ENCODE assay signal across 9 cellular contexts in the genomic region with DNA sequence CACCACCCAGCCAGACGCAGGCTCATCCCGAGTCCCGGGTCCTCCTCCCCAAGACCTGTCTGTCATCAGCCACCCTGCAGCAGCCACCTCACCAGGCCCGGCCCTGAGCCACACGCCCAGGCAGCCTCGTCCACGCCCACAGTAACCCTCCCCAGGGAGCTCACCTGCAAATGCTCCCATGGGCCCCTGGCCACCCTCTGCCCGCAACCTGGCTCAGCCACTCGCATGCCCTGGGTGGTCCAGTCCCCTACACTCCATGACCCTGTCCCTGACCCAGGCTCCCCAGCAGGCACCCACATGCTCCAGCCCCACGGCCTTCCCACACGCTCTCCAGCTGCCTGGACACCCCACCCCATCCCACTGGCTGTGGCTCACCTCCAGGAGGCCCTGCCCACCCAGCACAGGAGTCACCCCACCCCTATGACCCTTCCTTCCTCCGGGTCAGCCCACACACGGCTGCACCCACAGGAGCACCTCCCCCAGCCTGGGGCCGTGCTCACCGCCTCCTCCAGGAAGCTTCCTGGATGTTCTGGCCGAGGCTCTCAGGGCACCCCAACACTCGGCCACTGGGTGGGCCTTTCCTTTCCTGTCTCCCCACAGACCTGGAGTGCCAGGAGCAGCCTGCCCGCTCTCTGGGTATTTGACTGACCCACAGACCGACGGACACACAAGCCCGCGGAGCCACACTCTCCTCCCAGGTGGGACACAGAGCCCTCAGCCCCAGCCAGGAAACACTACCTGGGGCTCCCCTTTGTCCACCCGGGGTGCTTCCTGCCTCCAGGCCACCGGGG. TPM values are rescaled to one million over a fixed set of nuclear protein-coding genes. Genes with fewer than 3 reads are reported as not detected.
A peak's percentile ranks its signal among the peaks of the same experiment; 100 is the strongest.
DNase-seq lines count a peak whose midpoint lies in the region; ATAC-seq and TF ChIP-seq lines count a peak whose summit lies in the region.
"Had no signal": no experiment of that assay in that cellular context is flagged by ENCODE, and none has a peak within 500 bp of the region (broad histone marks: within the 10 kb centered on the region; RNA-seq: fewer than 3 reads in every experiment).

No MANE protein-coding gene starts in this region.

- H3K9me2 ChIP-seq in GM23338 (ENCODE audit: insufficient read depth): no peaks in the 10 kb centered on the region

- peaks cover 8% of the 10 kb centered on the region; the same call in 1 of the 2 replicates for H3K4me1 ChIP-seq in GM23338 (ENCODE audit: insufficient read depth)
- peaks cover 54 to 67% (median 65%) of the 10 kb centered on the region in 3 donors for H3K4me1 ChIP-seq in skeletal muscle tissue (ENCODE audit: control insufficient read depth in 3 of 3, insufficient read depth in 3 of 3, low read length in 3 of 3)

- H3K27ac Mint-ChIP-seq in GM23338: peak overlapping the region; percentile 83
- H3K27ac Mint-ChIP-seq in T-cell: peak overlapping the region in 1 of 2 donors; percentile 52

- no peak overlapping the region; the same call in 1 of the 2 replicates for H3K4me2 ChIP-seq in GM23338

- no peak for ATAC-seq in GM23338
- ATAC-seq in T-cell (replicated peaks in 1 of 4): no peak
- ATAC-seq in HG03460 (IDR thresholded peaks at IDR 0.05; ENCODE audit: unreplicated experiment): no peak

- no peak overlapping the region for H2AFZ ChIP-seq in GM23338

- peaks cover 3% of the 10 kb centered on the region; the same call in 2 of the 3 replicates for H3K36me3 Mint-ChIP-seq in GM23338 (ENCODE audit: low read depth)
- no peaks in the 10 kb centered on the region for H3K36me3 Mint-ChIP-seq in T-cell

- H3K9me3 Mint-ChIP-seq in GM23338 (peaks cover 3% of the 10 kb centered on the region; the same call in 2 of the 3 replicates), T-cell (no peaks in the 10 kb centered on the region)

- POLR2A ChIA-PET in T-cell (lab: Charles Lee): interaction anchor here in 1 of 2 donors (1.0 kb wide), 1 partner anchor 16 kb away, joined by 3 read pairs; no protein-coding TSS in a partner anchor

- no peak for TF ChIP-seq CTCF in GM23338 (conservative IDR thresholded peaks at IDR 0.05; ENCODE audit: low read depth in 2 of 2)
- no peak for TF ChIP-seq CTCF in fibroblast of the aortic adventitia (IDR thresholded peaks at IDR 0.05; ENCODE audit: insufficient read depth, low read length)

- H3K4me1 Mint-ChIP-seq in GM23338 (peaks cover 26% of the 10 kb centered on the region), T-cell (peaks cover 34 to 56% (median 49%) of the 10 kb centered on the region in 3 donors)

- DNase-seq in GM23338 (ENCODE audit: low spot score) (no peak), T-cell (no peak), fibroblast of the aortic adventitia (ENCODE audit: low read depth) (no peak), NCI-H2029 (lab: John Stamatoyannopoulos, UW) (no peak)
- no peak for DNase-seq in activated CD4-positive, CD25-positive, alpha-beta regulatory T cell (lab: John Stamatoyannopoulos, UW)
- DNase-seq in central memory CD4-positive, alpha-beta T cell: no peak
- DNase-seq: NCI-H1436 had no signal

- H4K20me1 ChIP-seq in GM23338 (replicated peaks; ENCODE audit: insufficient read depth): peaks cover 20% of the 10 kb centered on the region

- H3K27ac ChIP-seq in GM23338 (ENCODE audit: low read depth): peak overlapping the region; percentile 76; the same call in 1 of the 2 replicates
- H3K27ac ChIP-seq in skeletal muscle tissue (ENCODE audit: low read depth, low read length): no peak overlapping the region

- CTCF ChIA-PET in T-cell (lab: Charles Lee): interaction anchor here in 1 of 2 donors (0.6 kb wide), 1 partner anchor 15 kb away, joined by 3 read pairs; no protein-coding TSS in a partner anchor

- peak overlapping the region; percentile 38; the same call in 2 of the 3 replicates for H3K4me3 Mint-ChIP-seq in GM23338
- peak overlapping the region; percentile 13 to 90 (median 31) for H3K4me3 Mint-ChIP-seq in T-cell

- H3F3A ChIP-seq in GM23338 (replicated peaks; ENCODE audit: low read depth): peaks cover 9% of the 10 kb centered on the region; the same call in 1 of the 2 replicates

- no peaks in the 10 kb centered on the region for H3K9me3 ChIP-seq in skeletal muscle tissue (ENCODE audit: control insufficient read depth in 3 of 3, low read length in 3 of 3)

- H3K27me3 Mint-ChIP-seq in GM23338 (ENCODE audit: insufficient read depth, low read depth, poor library complexity) (peaks cover 13% of the 10 kb centered on the region), T-cell (peaks cover 0 to 2% of the 10 kb centered on the region in 2 donors)

- no peaks in the 10 kb centered on the region for H3K27me3 ChIP-seq in GM23338 (ENCODE audit: insufficient read depth)
- H3K27me3 ChIP-seq in skeletal muscle tissue (ENCODE audit: control insufficient read depth in 3 of 3, insufficient read depth in 3 of 3, low read length in 3 of 3): no peaks in the 10 kb centered on the region

- H3K36me3 ChIP-seq in GM23338 (ENCODE audit: insufficient read depth) (no peaks in the 10 kb centered on the region), skeletal muscle tissue (ENCODE audit: control insufficient read depth in 3 of 3, insufficient read depth in 3 of 3, low read length in 3 of 3) (peaks cover 6 to 15% (median 12%) of the 10 kb centered on the region in 3 donors)

- H3K4me3 ChIP-seq in GM23338: no peak overlapping the region
- H3K4me3 ChIP-seq in fibroblast of the aortic adventitia (ENCODE audit: low read depth, low read length): peak overlapping the region; percentile 28
- H3K4me3 ChIP-seq in skeletal muscle tissue (ENCODE audit: low read length in 3 of 3): peak overlapping the region in 2 of 3 donors; percentile 33 to 49

- H3K9ac ChIP-seq in skeletal muscle tissue (ENCODE audit: low read depth in 1 of 3, low read length in 3 of 3): peak overlapping the region; percentile 23 to 90 (median 51)

- peaks cover 72% of the 10 kb centered on the region for H3K79me2 ChIP-seq in GM23338 (replicated peaks; ENCODE audit: insufficient read depth)

TF ChIP-seq in GM23338, 12 proteins besides CTCF, POLR2A, EP300 and RAD21:
- TF ChIP-seq NANOG (IDR thresholded peaks at IDR 0.05; ENCODE audit: borderline replicate concordance): no peak
- no peak for TF ChIP-seq EZH2 (IDR thresholded peaks at IDR 0.05; ENCODE audit: low read depth, unreplicated experiment)
- no peak for TF ChIP-seq ETS1 (IDR thresholded peaks at IDR 0.05)
- TF ChIP-seq EZH2phosphoT487 (IDR thresholded peaks at IDR 0.05; ENCODE audit: unreplicated experiment): no peak
- TF ChIP-seq STAT1 (IDR thresholded peaks at IDR 0.05; ENCODE audit: unreplicated experiment): no peak
TF ChIP-seq in GM23338: peak in this region for 0.

RNA-seq across cellular contexts. Expression of gene TMEM259, which starts 3.6 kb away (rescaled TPM):
- 144 and 196 TPM in 2 replicates for total RNA-seq in GM23338 (2014; rRNA removed; shearing (Covaris generic))
- polyA plus RNA-seq in GM23338 (2016; fragmentation: Nextera tagmentation; extraction: Ambion mirVana): 82.8 and 84.5 TPM in 2 replicates
- 100 to 1,000 TPM; 319 to 423 (median 372) TPM for total RNA-seq in T-cell
- total RNA-seq in fibroblast of the aortic adventitia (ENCODE audit: low replicate concordance): 44.7 and 49.9 TPM in 2 replicates
- total RNA-seq in skeletal muscle tissue: 25.6 TPM

RNA-seq across cellular contexts. Expression of gene RNU6-2, which starts 4.0 kb away (rescaled TPM):
- total RNA-seq in GM23338 (2014; rRNA removed; shearing (Covaris generic)): not detected in 2 replicates
- not detected in 2 replicates for polyA plus RNA-seq in GM23338 (2016; fragmentation: Nextera tagmentation; extraction: Ambion mirVana)
- total RNA-seq in T-cell (not detected), fibroblast of the aortic adventitia (ENCODE audit: low replicate concordance) (not detected in 2 replicates), skeletal muscle tissue (not detected)

RNA-seq across cellular contexts. Expression of gene CNN2, which starts 9.1 kb away (rescaled TPM):
- 392 and 426 TPM in 2 replicates for total RNA-seq in GM23338 (2014; rRNA removed; shearing (Covaris generic))
- 314 and 330 TPM in 2 replicates for polyA plus RNA-seq in GM23338 (2016; fragmentation: Nextera tagmentation; extraction: Ambion mirVana)
- total RNA-seq in T-cell: 100 to 1,000 TPM; 239 to 385 (median 314) TPM
- 96.0 and 101 TPM in 2 replicates for total RNA-seq in fibroblast of the aortic adventitia (ENCODE audit: low replicate concordance)
- total RNA-seq in skeletal muscle tissue: 40.2 TPM

RNA-seq across cellular contexts. Expression of gene GRIN3B, which starts 17.1 kb away (rescaled TPM):
- 0.23 and 2.8 TPM in 2 replicates for total RNA-seq in GM23338 (2014; rRNA removed; shearing (Covaris generic))
- polyA plus RNA-seq in GM23338 (2016; fragmentation: Nextera tagmentation; extraction: Ambion mirVana): 0.11 and 0.28 TPM in 2 replicates
- total RNA-seq in T-cell (under 1 TPM in 3 of 5 donors, not detected in 2; 0.07 to 0.44 (median 0.09) TPM), fibroblast of the aortic adventitia (ENCODE audit: low replicate concordance) (0.45 and 0.74 TPM in 2 replicates), skeletal muscle tissue (not detected)

RNA-seq across cellular contexts. Expression of gene ABCA7, which starts 22.6 kb away (rescaled TPM):
- total RNA-seq in GM23338 (2014; rRNA removed; shearing (Covaris generic)): 18.1 and 22.2 TPM in 2 replicates
- polyA plus RNA-seq in GM23338 (2016; fragmentation: Nextera tagmentation; extraction: Ambion mirVana): 27.4 and 30.3 TPM in 2 replicates
- 100 to 1,000 TPM; 166 to 217 (median 178) TPM for total RNA-seq in T-cell
- total RNA-seq in fibroblast of the aortic adventitia (ENCODE audit: low replicate concordance): 3.5 and 21.6 TPM in 2 replicates
- total RNA-seq in skeletal muscle tissue: 6.8 TPM
